Comparison of ENCODE assay signal across 11 cellular contexts in genomic region chr1:48619529-48619928, GRCh38.
DNase-seq lines count a peak whose midpoint lies in the region; FAIRE-seq and TF ChIP-seq lines count a peak whose summit lies in the region.
"Had no signal": no experiment of that assay in that cellular context is flagged by ENCODE, and none has a peak within 500 bp of the region (broad histone marks: within the 10 kb centered on the region; RNA-seq: fewer than 3 reads in every experiment).

No MANE protein-coding gene starts in this region.

- H3K4me3 ChIP-seq in fibroblast of the aortic adventitia (ENCODE audit: low read depth, low read length) (no peak overlapping the region), trophoblast cell (ENCODE audit: low read depth, low read length) (no peak overlapping the region), esophagus squamous epithelium (no peak overlapping the region), Peyer's patch (no peak overlapping the region)
- H3K4me3 ChIP-seq: thoracic aorta had no signal

- H2BK120ac ChIP-seq in trophoblast cell (ENCODE audit: insufficient read depth, low read length, poor library complexity): no peak overlapping the region

- H3K79me1 ChIP-seq in trophoblast cell (ENCODE audit: low read length): no peaks in the 10 kb centered on the region

- peak overlapping the region; percentile 13 for H3K4me2 ChIP-seq in trophoblast cell (ENCODE audit: low read length)

- TF ChIP-seq CTCF in fibroblast of the aortic adventitia (IDR thresholded peaks at IDR 0.05; ENCODE audit: insufficient read depth, low read length) (no peak), esophagus squamous epithelium (IDR thresholded peaks at IDR 0.05) (no peak), Peyer's patch (IDR thresholded peaks at IDR 0.05) (no peak)

- no peak overlapping the region for H3K9ac ChIP-seq in trophoblast cell (ENCODE audit: low read length)

- WGBS in trophoblast cell (ENCODE audit: extremely low coverage, insufficient coverage, insufficient read length): no CpG with 5 or more reads among the region's 9 CpGs
- WGBS in esophagus squamous epithelium, 2 donors: 33 to 52% methylated on average over 6 to 9 of the region's 9 CpGs

- peaks cover 4% of the 10 kb centered on the region in 2 experiments for H3K4me1 ChIP-seq in trophoblast cell (ENCODE audit: control insufficient read depth in 1 of 2, insufficient read depth in 2 of 2, low read length in 2 of 2)
- H3K4me1 ChIP-seq in esophagus squamous epithelium: peaks cover 0 to 9% (median 0%) of the 10 kb centered on the region in 3 donors
- no peaks in the 10 kb centered on the region for H3K4me1 ChIP-seq in Peyer's patch

- H4K12ac ChIP-seq in trophoblast cell (ENCODE audit: low read depth, low read length): no peak overlapping the region

- H4K8ac ChIP-seq in trophoblast cell (ENCODE audit: low read depth, low read length): no peak overlapping the region

- TF ChIP-seq POLR2A in H54 (IDR thresholded peaks at IDR 0.05; ENCODE audit: low read depth, low read length) (no peak), esophagus squamous epithelium (IDR thresholded peaks at IDR 0.05) (no peak), Peyer's patch (IDR thresholded peaks at IDR 0.05) (no peak)

- H3K23ac ChIP-seq in trophoblast cell (ENCODE audit: low read length): no peak overlapping the region

- H3K27ac ChIP-seq in trophoblast cell (ENCODE audit: low read depth, low read length) (no peak overlapping the region), esophagus squamous epithelium (no peak overlapping the region), Peyer's patch (no peak overlapping the region)
- H3K27ac ChIP-seq: thoracic aorta had no signal

- H4K91ac ChIP-seq in trophoblast cell (ENCODE audit: low read depth, low read length): no peak overlapping the region

- DNase-seq in H54 (ENCODE audit: insufficient read length, low spot score): peak; percentile 6
- peak; percentile 99 for DNase-seq in RPMI7951 (ENCODE audit: low read depth)
- peak; percentile 2 for DNase-seq in fibroblast of the aortic adventitia (ENCODE audit: low read depth)
- peak; percentile 9 to 65 for DNase-seq in trophoblast cell
- DNase-seq in esophagus squamous epithelium (lab: John Stamatoyannopoulos, UW): no peak
- DNase-seq in Peyer's patch: no peak
- DNase-seq in cortex of kidney (lab: John Stamatoyannopoulos, UW): no peak
- DNase-seq in COR-L47 (lab: John Stamatoyannopoulos, UW): no peak
- DNase-seq: NCI-H2029 treated with DMSO at 0.1 percent for 48 hours; stimulated activated CD4-positive, alpha-beta T cell treated with anti-CD3 and anti-CD28 coated beads, Interleukin-4, amount 100 ng/mL, for 1 hour had no signal

- H3K14ac ChIP-seq in trophoblast cell (ENCODE audit: low read length): no peak overlapping the region

- H2AK5ac ChIP-seq in trophoblast cell (ENCODE audit: low read length): no peak overlapping the region

- no peak overlapping the region for H2AFZ ChIP-seq in trophoblast cell (ENCODE audit: insufficient read depth, low read length, poor library complexity)

- H3K36me3 ChIP-seq in trophoblast cell (ENCODE audit: control insufficient read depth in 1 of 2, insufficient read depth in 2 of 2, low read length in 2 of 2): no peaks in the 10 kb centered on the region
- H3K36me3 ChIP-seq in esophagus squamous epithelium: no peaks in the 10 kb centered on the region
- no peaks in the 10 kb centered on the region for H3K36me3 ChIP-seq in Peyer's patch
- H3K36me3 ChIP-seq: thoracic aorta had no signal

- intact Hi-C loops in esophagus squamous epithelium (cut with DNase I): no loop called here

- no peak overlapping the region for H3K4ac ChIP-seq in trophoblast cell (ENCODE audit: low read depth, low read length)

- H3K79me2 ChIP-seq in trophoblast cell (ENCODE audit: control insufficient read depth, insufficient read depth, low read length, poor library complexity): no peaks in the 10 kb centered on the region

- H3K18ac ChIP-seq in trophoblast cell (ENCODE audit: low read length): no peak overlapping the region

- no peaks in the 10 kb centered on the region for H3K27me3 ChIP-seq in trophoblast cell (ENCODE audit: insufficient read depth, low read length)
- peaks cover 0 to 60% (median 0%) of the 10 kb centered on the region in 4 donors for H3K27me3 ChIP-seq in esophagus squamous epithelium
- no peaks in the 10 kb centered on the region for H3K27me3 ChIP-seq in Peyer's patch

- H2BK5ac ChIP-seq in trophoblast cell (ENCODE audit: low read depth, low read length, poor library complexity): no peak overlapping the region

- H3K9me3 ChIP-seq in trophoblast cell (ENCODE audit: insufficient read depth, low read depth, low read length) (no peaks in the 10 kb centered on the region), esophagus squamous epithelium (no peaks in the 10 kb centered on the region), Peyer's patch (no peaks in the 10 kb centered on the region)
- H3K9me3 ChIP-seq: thoracic aorta had no signal

- H2BK12ac ChIP-seq in trophoblast cell (ENCODE audit: low read length): no peak overlapping the region

- no peak for FAIRE-seq in H54 (lab: Jason Lieb, UNC)

Comparison
In these comparisons a context has a peak if more than half of its experiments do, and no peak if none do; other contexts are left out.
1. DNase-seq: peak in H54 (single experiment), RPMI7951 (single experiment), fibroblast of the aortic adventitia (single experiment) and trophoblast cell (2 of 2); none in esophagus squamous epithelium (single experiment), Peyer's patch (0 of 3), cortex of kidney (single experiment) and COR-L47 (single experiment).